In the genomic region with DNA sequence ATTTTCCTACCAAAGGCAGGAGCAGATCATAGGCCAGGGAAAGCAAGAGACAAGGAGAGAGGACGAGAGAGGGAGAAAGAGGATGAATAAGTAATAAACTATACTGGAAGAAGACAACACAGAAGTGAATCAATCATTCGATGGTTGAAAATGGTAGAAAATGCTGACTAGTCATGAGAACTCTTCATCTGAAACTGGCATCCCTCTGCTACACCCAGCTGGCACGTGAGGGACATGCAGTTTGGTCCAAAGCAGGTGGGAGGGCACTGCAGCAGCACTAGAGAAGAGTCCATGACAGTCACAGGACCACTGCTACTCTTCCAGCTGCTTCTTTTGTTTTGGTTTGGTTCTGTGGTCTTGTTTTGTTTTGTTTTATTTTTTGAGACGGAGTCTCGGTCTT, we compare ENCODE assay signal across 20 cellular contexts.
"Had no signal": no experiment of that assay in that cellular context is flagged by ENCODE, and none has a peak within 500 bp of the region (broad histone marks: within the 10 kb centered on the region; RNA-seq: fewer than 3 reads in every experiment).

No MANE protein-coding gene starts in this region.

- H3K4me1 ChIP-seq: ascending aorta, pancreas had no signal

- DNase-seq: activated CD4-positive, alpha-beta T cell treated with anti-CD3 and anti-CD28 coated beads for 1 hour; activated CD4-positive, alpha-beta T cell treated with anti-CD3 and anti-CD28 coated beads, Interleukin-2, amount 50 U/mL, for 48 hours; activated naive CD4-positive, alpha-beta T cell treated with anti-CD3 and anti-CD28 coated beads for 36 hours; activated T-cell treated with anti-CD3 and anti-CD28 coated beads, Interleukin-2, amount 50 U/mL, for 24 hours; cortex of kidney; gastrocnemius medialis; immature natural killer cell; mesenchymal stem cell; mucosa of descending colon; natural killer cell; pancreas; retina; stimulated activated CD4-positive, alpha-beta T cell treated with anti-CD3 and anti-CD28 coated beads, Interleukin-2, amount 100 ng/mL, for 24 hours; stimulated activated naive CD8-positive, alpha-beta T cell treated with anti-CD3 and anti-CD28 coated beads, Interleukin-15, Interleukin-2, amounts not matched to agents 100 U/mL and 50 U/mL, for 24 hours; T-helper 2 cell; WERI-Rb-1 had no signal

- H3K27ac Mint-ChIP-seq: activated naive CD4-positive, alpha-beta T cell treated with anti-CD3 and anti-CD28 coated beads for 36 hours; activated T-cell treated with anti-CD3 and anti-CD28 coated beads, Interleukin-2, amount 50 U/mL, for 24 hours had no signal

- H3K27me3 ChIP-seq: ascending aorta, gastrocnemius medialis, heart left ventricle, pancreas, tibial nerve had no signal

- H3K27ac ChIP-seq: ascending aorta, gastrocnemius medialis, heart left ventricle, pancreas, tibial nerve, WERI-Rb-1 had no signal

- H3K36me3 ChIP-seq: pancreas had no signal

- H3K4me3 ChIP-seq: ascending aorta, gastrocnemius medialis, heart left ventricle, mucosa of descending colon, pancreas, tibial nerve had no signal

- H3K27me3 Mint-ChIP-seq: activated T-cell treated with anti-CD3 and anti-CD28 coated beads, Interleukin-2, amount 50 U/mL, for 24 hours had no signal

- H3K9me3 ChIP-seq: ascending aorta, gastrocnemius medialis, heart left ventricle, mucosa of descending colon, pancreas, tibial nerve had no signal

- ATAC-seq: esophagus mucosa; gastrocnemius medialis; heart left ventricle; mucosa of descending colon; pancreas; stimulated activated naive CD8-positive, alpha-beta T cell treated with anti-CD3 and anti-CD28 coated beads, Interleukin-15, Interleukin-2, amounts not matched to agents 100 U/mL and 50 U/mL, for 24 hours had no signal

- H3K4me3 Mint-ChIP-seq: activated naive CD4-positive, alpha-beta T cell treated with anti-CD3 and anti-CD28 coated beads for 36 hours; activated T-cell treated with anti-CD3 and anti-CD28 coated beads, Interleukin-2, amount 50 U/mL, for 24 hours; immature natural killer cell; natural killer cell had no signal
